ENCODE assay signal across 1 cellular context in genomic region chr5:96605144-96605543, GRCh38.
A peak's percentile ranks its signal among the peaks of the same experiment; 100 is the strongest.
TF ChIP-seq lines count a peak whose summit lies in the region.

No MANE protein-coding gene starts in this region.

TF ChIP-seq in SK-N-SH, 30 proteins besides CTCF, POLR2A, EP300 and RAD21:
- TF ChIP-seq REST (IDR thresholded peaks at IDR 0.05; ENCODE audit: low read depth, low read length) (no peak), PBX3 (IDR thresholded peaks at IDR 0.05) (peak; percentile 60), ELF1 (IDR thresholded peaks at IDR 0.05) (no peak), TCF12 (IDR thresholded peaks at IDR 0.05) (peak; percentile 69; the same call in 1 of the 2 replicates)
